11 cellular contexts compared by ENCODE assay signal in the genomic region with DNA sequence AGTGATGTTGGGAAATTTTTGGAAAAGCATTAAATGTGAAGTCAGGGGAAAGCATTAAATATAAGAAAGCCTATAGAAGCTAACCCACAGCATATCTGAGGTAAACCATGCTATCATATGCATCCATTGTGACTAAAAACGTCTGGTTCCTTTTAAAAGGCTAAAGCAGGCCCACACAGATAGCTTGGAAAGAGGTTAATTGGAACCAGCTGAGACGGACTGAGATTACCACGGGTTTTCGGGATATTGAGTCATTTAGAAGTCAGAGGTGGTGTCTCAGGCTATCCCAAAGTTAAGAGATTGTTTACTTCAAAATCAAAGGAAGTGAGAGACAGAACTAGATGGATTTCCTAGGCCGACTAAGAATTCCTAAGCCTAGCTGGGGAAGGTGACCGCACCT.
"Had no signal": no experiment of that assay in that cellular context is flagged by ENCODE, and none has a peak within 500 bp of the region (broad histone marks: within the 10 kb centered on the region; RNA-seq: fewer than 3 reads in every experiment).

No MANE protein-coding gene starts in this region.

- ATAC-seq: T-helper 17 cell had no signal

- H3K9me3 ChIP-seq: ovary had no signal

- H3K36me3 ChIP-seq: brain microvascular endothelial cell, ovary had no signal

- H3K4me3 ChIP-seq: hepatocyte, ovary had no signal

- DNase-seq: activated CD4-positive, alpha-beta T cell treated with anti-CD3 and anti-CD28 coated beads, Interleukin-2, amount 50 U/mL, for 1 hour; activated CD4-positive, CD25-positive, alpha-beta regulatory T cell; activated naive CD4-positive, alpha-beta T cell treated with anti-CD3 and anti-CD28 coated beads, Interleukin-2, amount 50 U/mL, for 16 hours; brain microvascular endothelial cell; cerebellar nuclear complex; erythroblast; kidney glomerular epithelial cell; ovary; T-helper 17 cell; trophoblast cell had no signal

- H3K27me3 ChIP-seq: ovary had no signal

- H3K27ac ChIP-seq: brain microvascular endothelial cell, hepatocyte, ovary had no signal
